Comparison of ENCODE assay signal across 1 cellular context in genomic region chr1:32864375-32865019, GRCh38.
TF ChIP-seq lines count a peak whose summit lies in the region.

No MANE protein-coding gene starts in this region.

TF ChIP-seq in HepG2, 621 proteins besides CTCF, POLR2A, EP300 and RAD21:
- TF ChIP-seq ZFP91 (CRISPR knock-in tag; IDR thresholded peaks at IDR 0.05; ENCODE audit: borderline replicate concordance) (0 out of 2 replicates have a peak, but pooled peaks have one; percentile 17), TOPORS (CRISPR knock-in tag; IDR thresholded peaks at IDR 0.05) (no peak), EHMT2 (IDR thresholded peaks at IDR 0.05; ENCODE audit: borderline replicate concordance, low read depth, low read length) (no peak), SRSF9 (IDR thresholded peaks at IDR 0.05; ENCODE audit: borderline replicate concordance, insufficient read depth, low read depth, low read length, poor library complexity, severe bottlenecking) (no peak), ZNF496 (CRISPR knock-in tag; IDR thresholded peaks at IDR 0.05; ENCODE audit: insufficient replicate concordance) (no peak), SMYD3 (CRISPR knock-in tag; IDR thresholded peaks at IDR 0.05) (no peak), NFATC3 (CRISPR knock-in tag; IDR thresholded peaks at IDR 0.05) (no peak), ZNF619 (CRISPR knock-in tag; IDR thresholded peaks at IDR 0.05) (no peak), CC2D1A (CRISPR knock-in tag; IDR thresholded peaks at IDR 0.05) (no peak), THYN1 (CRISPR knock-in tag; IDR thresholded peaks at IDR 0.05; ENCODE audit: borderline replicate concordance, low read depth) (no peak), ATF7 (IDR thresholded peaks at IDR 0.05) (peak; percentile 76), ATF7 (CRISPR knock-in tag; IDR thresholded peaks at IDR 0.05) (no peak), ZZZ3 (CRISPR knock-in tag; IDR thresholded peaks at IDR 0.05; ENCODE audit: borderline replicate concordance) (no peak), ZNF10 (CRISPR knock-in tag; IDR thresholded peaks at IDR 0.05; ENCODE audit: borderline replicate concordance, low read depth) (no peak), CREB1 (IDR thresholded peaks at IDR 0.05) (peak; percentile 71), CREB1 (CRISPR knock-in tag; IDR thresholded peaks at IDR 0.05) (no peak), FOXA3 (CRISPR knock-in tag; IDR thresholded peaks at IDR 0.05) (no peak)
